Comparison of ENCODE assay signal across 8 cellular contexts in the genomic region with DNA sequence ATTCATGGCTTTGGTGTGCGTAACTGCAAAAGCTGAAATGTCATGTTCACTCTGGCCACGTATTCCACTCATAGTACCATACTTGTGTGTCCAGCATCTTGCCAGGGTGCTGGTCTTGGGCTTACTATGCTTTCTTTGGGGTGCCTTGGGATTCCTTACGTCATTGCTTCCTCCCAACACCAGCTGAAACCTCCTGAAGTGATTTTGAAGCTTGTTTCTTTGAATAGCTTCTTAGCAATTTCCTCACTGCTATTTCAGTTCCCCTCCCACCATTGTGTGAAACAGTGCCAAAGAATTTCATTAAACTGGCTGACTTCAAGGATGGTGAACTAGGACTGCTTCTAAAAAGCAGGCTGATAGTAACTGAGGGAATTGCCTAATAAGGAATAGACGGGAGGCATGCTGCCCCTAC. TPM values are rescaled to one million over a fixed set of nuclear protein-coding genes. Genes with fewer than 3 reads are reported as not detected.
DNase-seq lines count a peak whose midpoint lies in the region; ATAC-seq, FAIRE-seq and TF ChIP-seq lines count a peak whose summit lies in the region.

No MANE protein-coding gene starts in this region.

- no peak for TF ChIP-seq EP300 in transverse colon (IDR thresholded peaks at IDR 0.05; ENCODE audit: low read depth)

- TF ChIP-seq CTCF in dorsolateral prefrontal cortex (IDR thresholded peaks at IDR 0.05 in 54 of 56, conservative IDR thresholded peaks at IDR 0.05 in 2 of 56; ENCODE audit: low read depth in 1 of 56, partially characterized antibody in 56 of 56) (no peak), mucosa of descending colon (IDR thresholded peaks at IDR 0.05) (no peak), transverse colon (IDR thresholded peaks at IDR 0.05) (no peak)

- no peak overlapping the region for H3K4me3 Mint-ChIP-seq in activated CD8-positive, alpha-beta memory T cell treated with anti-CD3 and anti-CD28 coated beads, Interleukin-2, amount 10 ng/mL, durations not matched to agents 7 days and 5 days

- H3K27me3 ChIP-seq in dorsolateral prefrontal cortex (no peaks in the 10 kb centered on the region), transverse colon (no peaks in the 10 kb centered on the region)

- H3K4me1 ChIP-seq in mucosa of descending colon (ENCODE audit: low read depth) (no peaks in the 10 kb centered on the region), transverse colon (peaks cover 0 to 29% (median 4%) of the 10 kb centered on the region in 4 donors)

- no peak for DNase-seq in activated CD8-positive, alpha-beta memory T cell treated with anti-CD3 and anti-CD28 coated beads, Interleukin-2, amount 10 ng/mL, durations not matched to agents 7 days and 5 days
- no peak for DNase-seq in activated CD8-positive, alpha-beta memory T cell treated with anti-CD3 and anti-CD28 coated beads, Interleukin-2, amount 50 U/mL, for 48 hours
- DNase-seq in dorsolateral prefrontal cortex (no peak), mucosa of descending colon (no peak), transverse colon (no peak), HTR-8/SVneo (ENCODE audit: insufficient read length, low spot score) (no peak), NCI-H2029 (lab: John Stamatoyannopoulos, UW) (no peak)
- DNase-seq in stimulated activated CD4-positive, alpha-beta T cell treated with anti-CD3 and anti-CD28 coated beads, Interleukin-12 subunit alpha, Interleukin-12 subunit beta, amount 100 ng/mL, for 4 hours: no peak

- peak overlapping the region; percentile 97 for H3K27ac Mint-ChIP-seq in activated CD8-positive, alpha-beta memory T cell treated with anti-CD3 and anti-CD28 coated beads, Interleukin-2, amount 10 ng/mL, durations not matched to agents 7 days and 5 days

- CTCF ChIA-PET in activated CD8-positive, alpha-beta memory T cell treated with anti-CD3 and anti-CD28 coated beads, Interleukin-2, amount 10 ng/mL, durations not matched to agents 7 days and 5 days (lab: Charles Lee): interaction anchor here (0.7 to 1.0 kb wide), 3 partner anchors 32 to 99 kb away, joined by 3 to 5 read pairs (median 3); a partner anchor contains a TSS

- no peaks in the 10 kb centered on the region for H3K27me3 Mint-ChIP-seq in activated CD8-positive, alpha-beta memory T cell treated with anti-CD3 and anti-CD28 coated beads, Interleukin-2, amount 10 ng/mL, durations not matched to agents 7 days and 5 days

- intact Hi-C loops in dorsolateral prefrontal cortex (cut with DNase I) (no loop called here), mucosa of descending colon (cut with DNase I, micrococcal nuclease) (no loop called here), transverse colon (cut with DNase I; ENCODE audit: low total_unique reads) (no loop called here)

- no peaks in the 10 kb centered on the region for H3K9me3 Mint-ChIP-seq in activated CD8-positive, alpha-beta memory T cell treated with anti-CD3 and anti-CD28 coated beads, Interleukin-2, amount 10 ng/mL, durations not matched to agents 7 days and 5 days (ENCODE audit: low read depth)

- H3K9me3 ChIP-seq in mucosa of descending colon: no peaks in the 10 kb centered on the region
- H3K9me3 ChIP-seq in transverse colon: no peaks in the 10 kb centered on the region

- in situ Hi-C loops in transverse colon (cut with MboI; ENCODE audit: low pct_ligation_motif_present in 1 of 4, low pct_unique_long_range_greater_than_20kb in 1 of 4, low sequenced_read_pairs in 3 of 4): no loop called here

- no peaks in the 10 kb centered on the region for H3K36me3 ChIP-seq in mucosa of descending colon (ENCODE audit: low read depth)
- no peaks in the 10 kb centered on the region for H3K36me3 ChIP-seq in transverse colon

- ATAC-seq in activated CD8-positive, alpha-beta memory T cell treated with anti-CD3 and anti-CD28 coated beads, Interleukin-2, amount 10 ng/mL, durations not matched to agents 7 days and 5 days: no peak
- ATAC-seq in mucosa of descending colon: peak; percentile 39

- TF ChIP-seq POLR2A in transverse colon (IDR thresholded peaks at IDR 0.05): no peak

- WGBS in transverse colon (ENCODE audit: low coverage in 1 of 2), 2 donors: 44 to 61% methylated on average over 3 to 4 of the region's 4 CpGs

- no peak for FAIRE-seq in HTR-8/SVneo (lab: Jason Lieb, UNC)

- H3K4me3 ChIP-seq in dorsolateral prefrontal cortex (no peak overlapping the region), mucosa of descending colon (no peak overlapping the region), transverse colon (no peak overlapping the region)

- H3K36me3 Mint-ChIP-seq in activated CD8-positive, alpha-beta memory T cell treated with anti-CD3 and anti-CD28 coated beads, Interleukin-2, amount 10 ng/mL, durations not matched to agents 7 days and 5 days: peaks cover 65% of the 10 kb centered on the region

- H3K4me1 Mint-ChIP-seq in activated CD8-positive, alpha-beta memory T cell treated with anti-CD3 and anti-CD28 coated beads, Interleukin-2, amount 10 ng/mL, durations not matched to agents 7 days and 5 days: peaks cover 88% of the 10 kb centered on the region

- H3K27ac ChIP-seq in dorsolateral prefrontal cortex (peak overlapping the region in 45 of 59 donors; percentile 7 to 82 (median 48)), transverse colon (peak overlapping the region; percentile 52 to 70 (median 62))

RNA-seq across cellular contexts. Expression of a gene that starts 36.9 kb away (rescaled TPM):
- 100 to 1,000 TPM; 150 to 395 TPM for total RNA-seq in activated CD8-positive, alpha-beta memory T cell treated with anti-CD3 and anti-CD28 coated beads, Interleukin-2, amount 10 ng/mL, durations not matched to agents 7 days and 5 days
- total RNA-seq in dorsolateral prefrontal cortex: 10 to 100 TPM in 97 of 120 experiments, 1 to 10 TPM in 23; 6.5 to 33.2 (median 13.8) TPM
- 10 to 100 TPM in 1 of 3 donors, 1 to 10 TPM in 2; 7.1 to 20.3 (median 7.2) TPM for total RNA-seq in mucosa of descending colon
- total RNA-seq in transverse colon: 10 to 100 TPM in 2 of 4 donors, 1 to 10 TPM in 2; 5.1 to 35.6 (median 11.0) TPM

Comparison
In these comparisons a context has a peak if more than half of its experiments do, and no peak if none do; other contexts are left out.
1. RNA of a gene that starts 36.9 kb away (total RNA-seq): 150 to 395 TPM in activated CD8-positive, alpha-beta memory T cell treated with anti-CD3 and anti-CD28 coated beads, Interleukin-2, amount 10 ng/mL, durations not matched to agents 7 days and 5 days; 5.1 to 35.6 TPM in transverse colon, 6.5 to 33.2 TPM in dorsolateral prefrontal cortex and 7.1 to 20.3 TPM in mucosa of descending colon; every median in the first group is over 4 times any median in the second.